In genomic region chr9:108473209-108474112, GRCh38 we compare ENCODE assay signal across 9 cellular contexts.
A peak's percentile ranks its signal among the peaks of the same experiment; 100 is the strongest.
DNase-seq lines count a peak whose midpoint lies in the region; ATAC-seq and TF ChIP-seq lines count a peak whose summit lies in the region.
"Had no signal": no experiment of that assay in that cellular context is flagged by ENCODE, and none has a peak within 500 bp of the region (broad histone marks: within the 10 kb centered on the region; RNA-seq: fewer than 3 reads in every experiment).

No MANE protein-coding gene starts in this region.

- intact Hi-C loops in prostate gland (cut with DNase I) = no loop called here

- 7% methylated on average over 9 of the region's 9 CpGs for WGBS in prostate gland

- no peak for ATAC-seq in HG02623 (IDR thresholded peaks at IDR 0.05; ENCODE audit: unreplicated experiment)

- no peaks in the 10 kb centered on the region for H3K36me3 ChIP-seq in prostate gland
- H3K36me3 ChIP-seq: sigmoid colon had no signal

- no peak for TF ChIP-seq CTCF in prostate gland (IDR thresholded peaks at IDR 0.05)

- peaks cover 7% of the 10 kb centered on the region for H3K4me1 ChIP-seq in prostate gland (replicated peaks)

- DNase-seq in ELR (ENCODE audit: low read depth) = peak; percentile 78
- peak; percentile 64 for DNase-seq in NCI-H226
- DNase-seq in dedifferentiated amniotic fluid mesenchymal stem cell (ENCODE audit: extremely low spot score) = peak; percentile 92
- peak; percentile 40 for DNase-seq in prostate gland (ENCODE audit: low spot score)
- no peak for DNase-seq in NCI-H187 (lab: John Stamatoyannopoulos, UW)
- no peak for DNase-seq in GM19238 (ENCODE audit: insufficient read length, low spot score)
- DNase-seq in stimulated activated CD8-positive, alpha-beta memory T cell treated with anti-CD3 and anti-CD28 coated beads, Interleukin-4, amount 100 ng/mL, for 48 hours = no peak
- DNase-seq: sigmoid colon had no signal

- H3K27me3 ChIP-seq in prostate gland (replicated peaks; ENCODE audit: insufficient read depth) = no peaks in the 10 kb centered on the region
- H3K27me3 ChIP-seq: sigmoid colon had no signal

- no peaks in the 10 kb centered on the region for H3K9me3 ChIP-seq in prostate gland
- H3K9me3 ChIP-seq: sigmoid colon had no signal

- no peak for TF ChIP-seq POLR2A in prostate gland (IDR thresholded peaks at IDR 0.05)

- H3K27ac ChIP-seq in prostate gland = no peak overlapping the region

- H3K4me3 ChIP-seq in prostate gland = no peak overlapping the region
- H3K4me3 ChIP-seq: sigmoid colon had no signal

Comparison
In these comparisons a context has a peak if more than half of its experiments do, and no peak if none do; other contexts are left out.
1. DNase-seq: peak in ELR (single experiment), NCI-H226 (single experiment), dedifferentiated amniotic fluid mesenchymal stem cell (single experiment) and prostate gland (single experiment); none in NCI-H187 (0 of 2), GM19238 (single experiment) and stimulated activated CD8-positive, alpha-beta memory T cell treated with anti-CD3 and anti-CD28 coated beads, Interleukin-4, amount 100 ng/mL, for 48 hours (single experiment).